Comparison of ENCODE assay signal across 8 cellular contexts in the genomic region with DNA sequence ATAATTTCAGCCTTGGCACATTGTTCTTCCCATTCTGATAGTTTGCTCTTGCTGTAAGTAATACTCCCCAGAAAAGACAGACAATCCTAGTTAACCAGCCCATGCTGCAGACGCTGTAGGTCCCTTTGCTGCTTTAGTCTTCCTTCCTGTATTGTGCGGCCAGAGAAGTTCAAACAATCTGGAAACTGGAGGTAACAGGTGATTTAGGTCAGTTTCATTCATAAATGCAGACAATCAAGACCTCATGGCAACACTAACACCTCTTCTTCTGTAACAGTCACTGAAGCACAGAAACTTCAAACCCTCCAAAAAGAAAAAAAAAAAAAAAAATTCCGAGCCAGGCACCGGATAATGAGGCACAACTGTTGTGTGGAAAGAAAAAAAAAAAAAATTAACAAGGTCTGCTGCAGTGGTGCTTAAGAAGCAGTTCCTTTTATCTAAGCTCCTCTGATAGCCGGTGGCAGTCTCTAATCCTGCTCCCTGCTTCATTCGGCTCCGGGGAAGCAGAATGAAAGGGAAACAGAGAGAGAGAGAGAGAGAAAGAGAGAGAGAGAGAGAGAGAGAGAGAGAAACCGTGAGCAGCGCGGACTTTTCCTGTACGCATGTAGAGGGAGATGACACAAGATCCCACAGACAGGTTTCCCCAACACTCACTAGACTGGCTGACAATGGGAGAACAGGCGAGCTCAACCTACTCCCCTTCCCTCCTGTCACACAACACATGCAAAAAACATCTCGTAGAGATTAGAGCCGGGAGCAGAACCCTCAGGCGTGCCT. TPM values are rescaled to one million over a fixed set of nuclear protein-coding genes. Genes with fewer than 3 reads are reported as not detected.
DNase-seq lines count a peak whose midpoint lies in the region; ATAC-seq and TF ChIP-seq lines count a peak whose summit lies in the region.

A gene (minus strand): TSS at position 306 of the 777 bp plus-strand sequence. CDS start 203 bp downstream, at position 103.

- no peaks in the 10 kb centered on the region for H3K36me3 Mint-ChIP-seq in T-helper 1 cell treated with Interleukin-12 subunit alpha and Interleukin-12 subunit beta and Interleukin-4 antibody, amounts not matched to agents 30 μg/mL and 1 μg/mL, for 36 hours (ENCODE audit: low read depth)

- TF ChIP-seq CTCF in lower lobe of right lung (IDR thresholded peaks at IDR 0.05) = no peak

- H3K4me1 ChIP-seq in lower lobe of right lung = no peaks in the 10 kb centered on the region
- H3K4me1 ChIP-seq in stomach smooth muscle (ENCODE audit: control insufficient read depth, insufficient read depth, low read length) = peaks cover 2% of the 10 kb centered on the region

- H3K4me3 Mint-ChIP-seq in T-helper 1 cell treated with Interleukin-12 subunit alpha and Interleukin-12 subunit beta and Interleukin-4 antibody, amounts not matched to agents 30 μg/mL and 1 μg/mL, for 36 hours = peak within 1 kb of the TSS; percentile 94

- DNase-seq in ELR (ENCODE audit: low read depth) (peak; percentile 90), LHCN-M2 (ENCODE audit: low read depth) (peak; percentile 87), ecto neural progenitor cell (ENCODE audit: low spot score) (peak; percentile 62), lower lobe of right lung (no peak), NCI-H1930 (lab: John Stamatoyannopoulos, UW) (no peak)
- no peak for DNase-seq in effector CD8-positive, alpha-beta T cell (lab: John Stamatoyannopoulos, UW)

- H3K9ac ChIP-seq in stomach smooth muscle (ENCODE audit: low read length in 2 of 2) = peak within 1 kb of the TSS; percentile 73 to 77

- H3K27ac ChIP-seq in lower lobe of right lung = peak within 1 kb of the TSS; percentile 57
- H3K27ac ChIP-seq in stomach smooth muscle (ENCODE audit: low read length) = peak within 1 kb of the TSS; percentile 78

- peaks cover 20% of the 10 kb centered on the region for H3K27me3 Mint-ChIP-seq in T-helper 1 cell treated with Interleukin-12 subunit alpha and Interleukin-12 subunit beta and Interleukin-4 antibody, amounts not matched to agents 30 μg/mL and 1 μg/mL, for 36 hours (ENCODE audit: low read depth)

- peak within 1 kb of the TSS; percentile 74 for H3K27ac Mint-ChIP-seq in T-helper 1 cell treated with Interleukin-12 subunit alpha and Interleukin-12 subunit beta and Interleukin-4 antibody, amounts not matched to agents 30 μg/mL and 1 μg/mL, for 36 hours

- H3K27me3 ChIP-seq in lower lobe of right lung (ENCODE audit: low read depth) = no peaks in the 10 kb centered on the region
- no peaks in the 10 kb centered on the region for H3K27me3 ChIP-seq in stomach smooth muscle (ENCODE audit: control insufficient read depth in 1 of 2, insufficient read depth in 2 of 2, low read length in 2 of 2)

- H3K9me3 ChIP-seq in lower lobe of right lung = no peaks in the 10 kb centered on the region
- no peaks in the 10 kb centered on the region for H3K9me3 ChIP-seq in stomach smooth muscle (ENCODE audit: control insufficient read depth in 2 of 2, low read length in 2 of 2)

- intact Hi-C loops in lower lobe of right lung (cut with DNase I) = no loop called here

- no peaks in the 10 kb centered on the region for H3K9me3 Mint-ChIP-seq in T-helper 1 cell treated with Interleukin-12 subunit alpha and Interleukin-12 subunit beta and Interleukin-4 antibody, amounts not matched to agents 30 μg/mL and 1 μg/mL, for 36 hours

- peak within 1 kb of the TSS; percentile 54 for H3K4me3 ChIP-seq in lower lobe of right lung
- H3K4me3 ChIP-seq in stomach smooth muscle (ENCODE audit: low read length in 2 of 2) = peak within 1 kb of the TSS; percentile 78 to 89

- peak; percentile 69 to 78 for ATAC-seq in lower lobe of right lung

- no peaks in the 10 kb centered on the region for H3K36me3 ChIP-seq in lower lobe of right lung
- no peaks in the 10 kb centered on the region for H3K36me3 ChIP-seq in stomach smooth muscle (ENCODE audit: control insufficient read depth in 2 of 2, insufficient read depth in 2 of 2, low read length in 2 of 2)

- peaks cover 12% of the 10 kb centered on the region for H3K4me1 Mint-ChIP-seq in T-helper 1 cell treated with Interleukin-12 subunit alpha and Interleukin-12 subunit beta and Interleukin-4 antibody, amounts not matched to agents 30 μg/mL and 1 μg/mL, for 36 hours (ENCODE audit: low read depth)

RNA-seq across cellular contexts. Expression of the gene that starts here (rescaled TPM):
- total RNA-seq in LHCN-M2 (2014; rRNA removed) = 11.8 and 14.7 TPM in 2 replicates
- 2.0 TPM for polyA plus RNA-seq in LHCN-M2 (2012)
- 9.7 TPM for total RNA-seq in lower lobe of right lung

Comparison
In these comparisons a context has a peak if more than half of its experiments do, and no peak if none do; other contexts are left out.
1. DNase-seq: peak in ELR (single experiment), LHCN-M2 (single experiment) and ecto neural progenitor cell (single experiment); none in lower lobe of right lung (single experiment), effector CD8-positive, alpha-beta T cell (single experiment) and NCI-H1930 (0 of 2).